ENCODE assay signal across 23 cellular contexts in genomic region chr17:38329808-38330730, GRCh38. TPM values are rescaled to one million over a fixed set of nuclear protein-coding genes. Genes with fewer than 3 reads are reported as not detected.
DNase-seq lines count a peak whose midpoint lies in the region; ATAC-seq, FAIRE-seq and TF ChIP-seq lines count a peak whose summit lies in the region.
"Had no signal": no experiment of that assay in that cellular context is flagged by ENCODE, and none has a peak within 500 bp of the region (broad histone marks: within the 10 kb centered on the region; RNA-seq: fewer than 3 reads in every experiment).

No MANE protein-coding gene starts in this region.

- H3K23ac ChIP-seq in H9 (ENCODE audit: insufficient read length, low read depth, low read length), result no peak overlapping the region

- no peak overlapping the region for H3K4me3 Mint-ChIP-seq in H9
- H3K4me3 Mint-ChIP-seq in natural killer cell treated with Interleukin-12 subunit alpha and Interleukin-12 subunit beta and Interleukin-15 and Interleukin-18, amount 100 ng/mL, for 72 hours, result no peak overlapping the region
- H3K4me3 Mint-ChIP-seq: CD8-positive, alpha-beta memory T cell had no signal

- H3K27me3 Mint-ChIP-seq in H9 (ENCODE audit: low read depth), result no peaks in the 10 kb centered on the region; the same call in 1 of the 2 replicates
- peaks cover 0 to 14% of the 10 kb centered on the region in 2 donors for H3K27me3 Mint-ChIP-seq in natural killer cell treated with Interleukin-12 subunit alpha and Interleukin-12 subunit beta and Interleukin-15 and Interleukin-18, amount 100 ng/mL, for 72 hours

- no peak overlapping the region for H3K4me2 ChIP-seq in H9 (ENCODE audit: insufficient read depth, insufficient read length, low read length)
- no peak overlapping the region for H3K4me2 ChIP-seq in osteoblast (ENCODE audit: insufficient read depth, low read length)

- no peaks in the 10 kb centered on the region for H3K23me2 ChIP-seq in H9 (ENCODE audit: insufficient read length, low read depth, low read length, poor library complexity, severe bottlenecking)

- H2BK12ac ChIP-seq in H9 (ENCODE audit: insufficient read length, low read depth, low read length), result no peak overlapping the region

- H3K4me1 ChIP-seq in H9 (ENCODE audit: insufficient read depth, low read length), result no peaks in the 10 kb centered on the region; the same call in 1 of the 2 replicates
- H3K4me1 ChIP-seq in iPS-15b (ENCODE audit: control insufficient read depth, insufficient read depth, low read length), result peaks cover 7% of the 10 kb centered on the region
- no peaks in the 10 kb centered on the region for H3K4me1 ChIP-seq in osteoblast (ENCODE audit: insufficient read depth, low read length)
- H3K4me1 ChIP-seq: HAP-1 had no signal

- no peak for ATAC-seq in natural killer cell treated with Interleukin-12 subunit alpha and Interleukin-12 subunit beta and Interleukin-15 and Interleukin-18, amount 100 ng/mL, for 72 hours
- ATAC-seq: PC-3 had no signal

- no peak overlapping the region for H3K18ac ChIP-seq in H9 (ENCODE audit: insufficient read length, low read depth, low read length)

- H3K36me3 ChIP-seq in iPS-15b (ENCODE audit: control insufficient read depth, insufficient read depth, low read length), result no peaks in the 10 kb centered on the region
- no peaks in the 10 kb centered on the region for H3K36me3 ChIP-seq in osteoblast (ENCODE audit: insufficient read depth, low read length)
- H3K36me3 ChIP-seq: BE2C, HAP-1 had no signal

- H3K27ac Mint-ChIP-seq in H9, result peak overlapping the region in 2 of 3 experiments; percentile 44 to 93; a peak in 3 of 7 replicates
- H3K27ac Mint-ChIP-seq in natural killer cell treated with Interleukin-12 subunit alpha and Interleukin-12 subunit beta and Interleukin-15 and Interleukin-18, amount 100 ng/mL, for 72 hours, result no peak overlapping the region

- peak; percentile 10 for DNase-seq in A172 (ENCODE audit: low spot score)
- DNase-seq in H9, result peak; percentile 35
- DNase-seq in osteoblast (ENCODE audit: insufficient read length, low spot score, missing footprints), result peak; percentile 77
- no peak for DNase-seq in G401 (ENCODE audit: low spot score)
- DNase-seq in GM19239 (ENCODE audit: insufficient read length, low spot score), result no peak
- no peak for DNase-seq in natural killer cell treated with Interleukin-12 subunit alpha and Interleukin-12 subunit beta and Interleukin-15 and Interleukin-18, amount 100 ng/mL, for 72 hours (ENCODE audit: low spot score)
- DNase-seq: BE2C; CD8-positive, alpha-beta memory T cell; DMS79; Kasumi-1; MM.1S; NCI-H1092; NCI-H146; NCI-H2029 treated with DMSO at 0.1 percent for 48 hours; NCI-H2171; NCI-H526; PC-3; RPMI8226; SHP77 treated with DMSO at 0.1 percent for 48 hours had no signal

- H2AK5ac ChIP-seq in H9 (ENCODE audit: insufficient read length, low read length), result no peak overlapping the region

- H3K36me3 Mint-ChIP-seq in H9 (ENCODE audit: insufficient read depth in 1 of 3, low read depth in 3 of 3), result no peaks in the 10 kb centered on the region
- no peaks in the 10 kb centered on the region for H3K36me3 Mint-ChIP-seq in natural killer cell treated with Interleukin-12 subunit alpha and Interleukin-12 subunit beta and Interleukin-15 and Interleukin-18, amount 100 ng/mL, for 72 hours
- H3K36me3 Mint-ChIP-seq: CD8-positive, alpha-beta memory T cell had no signal

- no peak overlapping the region for H3K4me3 ChIP-seq in iPS-15b (ENCODE audit: low read depth, low read length)
- H3K4me3 ChIP-seq in osteoblast (ENCODE audit: insufficient read depth, low read length), result no peak overlapping the region
- H3K4me3 ChIP-seq: HAP-1 had no signal

- no peaks in the 10 kb centered on the region for H3K9me3 Mint-ChIP-seq in H9
- no peaks in the 10 kb centered on the region for H3K9me3 Mint-ChIP-seq in natural killer cell treated with Interleukin-12 subunit alpha and Interleukin-12 subunit beta and Interleukin-15 and Interleukin-18, amount 100 ng/mL, for 72 hours

- H2BK5ac ChIP-seq in H9 (ENCODE audit: insufficient read length, low read length), result no peak overlapping the region

- H3K9ac ChIP-seq in H9 (ENCODE audit: extremely low read depth, insufficient read length, low read length) (no peak overlapping the region), iPS-15b (ENCODE audit: low read depth, low read length) (peak overlapping the region; percentile 2)

- no peak overlapping the region for H4K91ac ChIP-seq in H9 (ENCODE audit: insufficient read length, low read depth, low read length)

- H3K4me1 Mint-ChIP-seq in H9, result peaks cover 29 to 37% of the 10 kb centered on the region in 2 experiments
- H3K4me1 Mint-ChIP-seq in natural killer cell treated with Interleukin-12 subunit alpha and Interleukin-12 subunit beta and Interleukin-15 and Interleukin-18, amount 100 ng/mL, for 72 hours (ENCODE audit: low read depth in 2 of 2), result peaks cover 0 to 6% of the 10 kb centered on the region in 2 donors
- H3K4me1 Mint-ChIP-seq: CD8-positive, alpha-beta memory T cell had no signal

- H3K56ac ChIP-seq in H9 (ENCODE audit: insufficient read length, low read depth, low read length), result no peak overlapping the region

- H2BK15ac ChIP-seq in H9 (ENCODE audit: low read depth, low read length), result no peak overlapping the region

- TF ChIP-seq CTCF in H9 (conservative IDR thresholded peaks at IDR 0.05) (no peak), osteoblast (IDR thresholded peaks at IDR 0.05; ENCODE audit: extremely low read depth, low read depth, low read length) (no peak)

- WGBS in H9 (ENCODE audit: extremely low coverage, insufficient read length, low lambda C conversion rate), result no CpG with 5 or more reads among the region's 25 CpGs

- no peak overlapping the region for H3K14ac ChIP-seq in H9 (ENCODE audit: insufficient read depth, low read length)

- H3K27me3 ChIP-seq in H9 (ENCODE audit: insufficient read depth, low read length), result no peaks in the 10 kb centered on the region
- H3K27me3 ChIP-seq in iPS-15b (ENCODE audit: control insufficient read depth, insufficient read depth, low read length), result no peaks in the 10 kb centered on the region
- peaks cover 38% of the 10 kb centered on the region for H3K27me3 ChIP-seq in osteoblast (ENCODE audit: insufficient read depth, low read length)
- H3K27me3 ChIP-seq: BE2C had no signal

- H4K20me1 ChIP-seq in H9 (ENCODE audit: control insufficient read depth, insufficient read depth, insufficient read length) (no peaks in the 10 kb centered on the region), osteoblast (ENCODE audit: insufficient read depth, low read length) (no peaks in the 10 kb centered on the region)

- no peak overlapping the region for H4K8ac ChIP-seq in H9 (replicated peaks; ENCODE audit: insufficient read length, low read depth, low read length)

- no peak overlapping the region for H2BK20ac ChIP-seq in H9 (ENCODE audit: low read depth, low read length, poor library complexity, severe bottlenecking)

- in situ Hi-C loops in G401 (cut with HindIII; ENCODE audit: low sequenced_read_pairs), result no loop called here

- no peak overlapping the region for H3T11ph ChIP-seq in H9 (ENCODE audit: low read length)

- no peaks in the 10 kb centered on the region for H3K79me1 ChIP-seq in H9 (ENCODE audit: insufficient read depth, low read depth, low read length, poor library complexity, severe bottlenecking)

- no peak for FAIRE-seq in GM19239 (lab: Jason Lieb, UNC)
- FAIRE-seq: A204.1, D721Med had no signal

- H3K27ac ChIP-seq in H9 (ENCODE audit: insufficient read length, low read depth, low read length), result no peak overlapping the region
- no peak overlapping the region for H3K27ac ChIP-seq in osteoblast (ENCODE audit: low read depth, low read length)

- H4K5ac ChIP-seq in H9 (ENCODE audit: insufficient read length, low read depth, low read length), result no peak overlapping the region

- no peak overlapping the region for H2AFZ ChIP-seq in H9 (ENCODE audit: low read length)
- H2AFZ ChIP-seq in osteoblast (ENCODE audit: low read length), result no peak overlapping the region

- H3K4ac ChIP-seq in H9 (ENCODE audit: low read depth, low read length), result no peak overlapping the region

- H3K9me3 ChIP-seq in H9 (ENCODE audit: control insufficient read depth, low read depth, low read length) (no peaks in the 10 kb centered on the region), iPS-15b (ENCODE audit: control insufficient read depth, insufficient read depth, low read length) (no peaks in the 10 kb centered on the region), osteoblast (ENCODE audit: low read depth, low read length) (no peaks in the 10 kb centered on the region)
- H3K9me3 ChIP-seq: BE2C, HAP-1 had no signal

- H3K79me2 ChIP-seq in H9 (ENCODE audit: insufficient read depth, low read length), result no peaks in the 10 kb centered on the region
- H3K79me2 ChIP-seq in osteoblast (ENCODE audit: insufficient read depth, low read length), result no peaks in the 10 kb centered on the region

- no peak overlapping the region for H2BK120ac ChIP-seq in H9 (ENCODE audit: low read depth, low read length, poor library complexity, severe bottlenecking)

RNA-seq across cellular contexts. Expression of gene GPR179, which starts 13.7 kb away (rescaled TPM):
- total RNA-seq in A172 (2014; rRNA removed; shearing (Covaris generic)), result 0.46 TPM in 1 of 2 replicates, not detected in the other
- not detected in 2 replicates for total RNA-seq in H9 (2021)
- not detected in 2 replicates for total RNA-seq in osteoblast
- not detected in 2 replicates for total RNA-seq in G401 (2014; rRNA removed; shearing (Covaris generic))
- total RNA-seq in natural killer cell treated with Interleukin-12 subunit alpha and Interleukin-12 subunit beta and Interleukin-15 and Interleukin-18, amount 100 ng/mL, for 72 hours, result under 1 TPM in 1 of 2 donors, not detected in 1; 0.10 TPM
- total RNA-seq: PC-3 had no signal

RNA-seq across cellular contexts. Expression of gene SOCS7, which starts 21.6 kb away (rescaled TPM):
- total RNA-seq in A172 (2014; rRNA removed; shearing (Covaris generic)), result 14.7 and 17.8 TPM in 2 replicates
- 28.7 and 31.0 TPM in 2 replicates for total RNA-seq in H9 (2021)
- 16.3 and 17.1 TPM in 2 replicates for total RNA-seq in osteoblast
- total RNA-seq in G401 (2014; rRNA removed; shearing (Covaris generic)), result 12.7 and 14.9 TPM in 2 replicates
- 10 to 100 TPM; 14.2 to 29.7 TPM for total RNA-seq in natural killer cell treated with Interleukin-12 subunit alpha and Interleukin-12 subunit beta and Interleukin-15 and Interleukin-18, amount 100 ng/mL, for 72 hours

RNA-seq across cellular contexts. Expression of gene MRPL45, which starts 33.1 kb away (rescaled TPM):
- total RNA-seq in A172 (2014; rRNA removed; shearing (Covaris generic)), result 51.6 and 55.2 TPM in 2 replicates
- total RNA-seq in H9 (2021) (57.7 and 59.9 TPM in 2 replicates), osteoblast (40.4 and 40.9 TPM in 2 replicates)
- 81.2 and 90.6 TPM in 2 replicates for total RNA-seq in G401 (2014; rRNA removed; shearing (Covaris generic))
- 10 to 100 TPM; 29.1 to 30.4 TPM for total RNA-seq in natural killer cell treated with Interleukin-12 subunit alpha and Interleukin-12 subunit beta and Interleukin-15 and Interleukin-18, amount 100 ng/mL, for 72 hours

Comparison
In these comparisons a context has a peak if more than half of its experiments do, and no peak if none do; other contexts are left out.
1. DNase-seq: peak in A172 (single experiment), H9 (single experiment) and osteoblast (single experiment); none in G401 (single experiment), GM19239 (single experiment) and natural killer cell treated with Interleukin-12 subunit alpha and Interleukin-12 subunit beta and Interleukin-15 and Interleukin-18, amount 100 ng/mL, for 72 hours (single experiment).
2. H3K27ac Mint-ChIP-seq: peak in H9 (2 of 3); none in natural killer cell treated with Interleukin-12 subunit alpha and Interleukin-12 subunit beta and Interleukin-15 and Interleukin-18, amount 100 ng/mL, for 72 hours (0 of 2).